ENCODE assay signal across 23 cellular contexts in genomic region chr1:39438002-39438401, GRCh38. TPM values are rescaled to one million over a fixed set of nuclear protein-coding genes. Genes with fewer than 3 reads are reported as not detected.
DNase-seq lines count a peak whose midpoint lies in the region; ATAC-seq and TF ChIP-seq lines count a peak whose summit lies in the region.
"Had no signal": no experiment of that assay in that cellular context is flagged by ENCODE, and none has a peak within 500 bp of the region (broad histone marks: within the 10 kb centered on the region; RNA-seq: fewer than 3 reads in every experiment).

No MANE protein-coding gene starts in this region.

- no peaks in the 10 kb centered on the region for H3K9me3 Mint-ChIP-seq in T-helper 1 cell treated with Interleukin-12 subunit alpha and Interleukin-12 subunit beta and Interleukin-4 antibody, amounts not matched to agents 30 μg/mL and 1 μg/mL, for 36 hours
- H3K9me3 Mint-ChIP-seq in activated naive CD8-positive, alpha-beta T cell treated with anti-CD3 and anti-CD28 coated beads, Interleukin-2, amount 50 U/mL, for 24 hours = no peaks in the 10 kb centered on the region
- no peaks in the 10 kb centered on the region for H3K9me3 Mint-ChIP-seq in endodermal cell
- H3K9me3 Mint-ChIP-seq: H9 had no signal

- DNase-seq in T-helper 1 cell (no peak), endodermal cell (no peak), substantia nigra (lab: John Stamatoyannopoulos, UW) (no peak), PC-9 (no peak), NCI-H2107 treated with DMSO at 0.1 percent for 48 hours (lab: John Stamatoyannopoulos, UW; ENCODE audit: unreplicated experiment) (no peak)
- no peak for DNase-seq in activated naive CD8-positive, alpha-beta T cell treated with anti-CD3 and anti-CD28 coated beads, Interleukin-2, amount 50 U/mL, for 24 hours
- no peak for DNase-seq in activated effector memory CD4-positive, alpha-beta T cell treated with anti-CD3 and anti-CD28 coated beads, Interleukin-2, amount 50 U/mL, for 16 hours
- DNase-seq: Caco-2, GF-D8, H9, KG1, NCI-H1417, NCI-H187, NCI-H2107, NCI-H2227 treated with DMSO at 0.1 percent for 48 hours, NCI-H510A treated with DMSO at 0.1 percent for 48 hours, NCI-H774, RPMI8226, SIG-M5 had no signal

- no peak overlapping the region for H3K4me2 ChIP-seq in PC-9

- ATAC-seq in activated naive CD8-positive, alpha-beta T cell treated with anti-CD3 and anti-CD28 coated beads, Interleukin-2, amount 50 U/mL, for 24 hours = no peak
- ATAC-seq: GM12878 had no signal

- H3K9me2 ChIP-seq in PC-9 (ENCODE audit: insufficient read depth) = no peaks in the 10 kb centered on the region

- no peaks in the 10 kb centered on the region for H3K27me3 Mint-ChIP-seq in T-helper 1 cell treated with Interleukin-12 subunit alpha and Interleukin-12 subunit beta and Interleukin-4 antibody, amounts not matched to agents 30 μg/mL and 1 μg/mL, for 36 hours (ENCODE audit: low read depth)
- H3K27me3 Mint-ChIP-seq in activated naive CD8-positive, alpha-beta T cell treated with anti-CD3 and anti-CD28 coated beads, Interleukin-2, amount 50 U/mL, for 24 hours = no peaks in the 10 kb centered on the region
- H3K27me3 Mint-ChIP-seq in endodermal cell (ENCODE audit: insufficient read depth) = no peaks in the 10 kb centered on the region

- H4K20me1 ChIP-seq in PC-9 (ENCODE audit: insufficient read depth) = no peaks in the 10 kb centered on the region

- POLR2A ChIA-PET in PC-9 (lab: Charles Lee; ENCODE audit: unreplicated experiment) = no interaction called here

- H3K9me3 ChIP-seq in endodermal cell (ENCODE audit: control insufficient read depth, low read length) (no peaks in the 10 kb centered on the region), PC-9 (ENCODE audit: insufficient read depth, low read depth) (no peaks in the 10 kb centered on the region)
- H3K9me3 ChIP-seq: Caco-2 had no signal

- no peaks in the 10 kb centered on the region for H3K79me2 ChIP-seq in PC-9 (ENCODE audit: low read depth)

- H3K4me1 ChIP-seq in endodermal cell (ENCODE audit: control insufficient read depth, insufficient read depth, low read length) (peaks cover 6% of the 10 kb centered on the region), PC-9 (replicated peaks; ENCODE audit: insufficient read depth) (no peaks in the 10 kb centered on the region)

- BruUV-seq in PC-9 (replicated peaks; lab: Mats Ljungman, UMichigan) = no TSS peak

- H3K27ac Mint-ChIP-seq in T-helper 1 cell treated with Interleukin-12 subunit alpha and Interleukin-12 subunit beta and Interleukin-4 antibody, amounts not matched to agents 30 μg/mL and 1 μg/mL, for 36 hours = peak overlapping the region; percentile 37
- H3K27ac Mint-ChIP-seq in activated naive CD8-positive, alpha-beta T cell treated with anti-CD3 and anti-CD28 coated beads, Interleukin-2, amount 50 U/mL, for 24 hours = peak overlapping the region; percentile 51
- no peak overlapping the region for H3K27ac Mint-ChIP-seq in endodermal cell
- H3K27ac Mint-ChIP-seq: H9 had no signal

- H3K27me3 ChIP-seq in endodermal cell (ENCODE audit: control insufficient read depth, insufficient read depth, low read length, poor library complexity, severe bottlenecking) = no peaks in the 10 kb centered on the region
- H3K27me3 ChIP-seq in PC-9 (ENCODE audit: insufficient read depth, low read depth) = no peaks in the 10 kb centered on the region

- H3K36me3 Mint-ChIP-seq in T-helper 1 cell treated with Interleukin-12 subunit alpha and Interleukin-12 subunit beta and Interleukin-4 antibody, amounts not matched to agents 30 μg/mL and 1 μg/mL, for 36 hours (ENCODE audit: low read depth) = peaks cover 46% of the 10 kb centered on the region
- H3K36me3 Mint-ChIP-seq in activated naive CD8-positive, alpha-beta T cell treated with anti-CD3 and anti-CD28 coated beads, Interleukin-2, amount 50 U/mL, for 24 hours (ENCODE audit: low read depth) = peaks cover 51% of the 10 kb centered on the region
- H3K36me3 Mint-ChIP-seq in endodermal cell (ENCODE audit: low read depth) = peaks cover 78% of the 10 kb centered on the region

- CTCF ChIA-PET in PC-9 (lab: Charles Lee) = no interaction called here

- H3K36me3 ChIP-seq in endodermal cell (ENCODE audit: control insufficient read depth, insufficient read depth, low read length) (peaks cover 93% of the 10 kb centered on the region), PC-9 (ENCODE audit: low read depth) (peaks cover 49% of the 10 kb centered on the region)

- 97 to 100% methylated on average over 1 to 2 of the region's 2 CpGs for WGBS in endodermal cell (ENCODE audit: insufficient coverage in 1 of 2, insufficient read length in 1 of 2), 2 experiments

- H3F3A ChIP-seq in PC-9 (ENCODE audit: insufficient read depth, low read depth) = no peaks in the 10 kb centered on the region

- H3K4me3 Mint-ChIP-seq in T-helper 1 cell treated with Interleukin-12 subunit alpha and Interleukin-12 subunit beta and Interleukin-4 antibody, amounts not matched to agents 30 μg/mL and 1 μg/mL, for 36 hours = no peak overlapping the region
- no peak overlapping the region for H3K4me3 Mint-ChIP-seq in activated naive CD8-positive, alpha-beta T cell treated with anti-CD3 and anti-CD28 coated beads, Interleukin-2, amount 50 U/mL, for 24 hours
- no peak overlapping the region for H3K4me3 Mint-ChIP-seq in endodermal cell
- H3K4me3 Mint-ChIP-seq: H9 had no signal

- no peak overlapping the region for H3K4me3 ChIP-seq in endodermal cell (ENCODE audit: low read length)
- H3K4me3 ChIP-seq in PC-9 = no peak overlapping the region
- H3K4me3 ChIP-seq: GM12878 had no signal

- peaks cover 1% of the 10 kb centered on the region for H3K4me1 Mint-ChIP-seq in T-helper 1 cell treated with Interleukin-12 subunit alpha and Interleukin-12 subunit beta and Interleukin-4 antibody, amounts not matched to agents 30 μg/mL and 1 μg/mL, for 36 hours (ENCODE audit: low read depth)
- H3K4me1 Mint-ChIP-seq in activated naive CD8-positive, alpha-beta T cell treated with anti-CD3 and anti-CD28 coated beads, Interleukin-2, amount 50 U/mL, for 24 hours = no peaks in the 10 kb centered on the region
- peaks cover 18% of the 10 kb centered on the region for H3K4me1 Mint-ChIP-seq in endodermal cell
- H3K4me1 Mint-ChIP-seq: H9 had no signal

- intact Hi-C loops in PC-9 (cut with micrococcal nuclease; ENCODE audit: unreplicated experiment) = no loop called here

- H3K27ac ChIP-seq in endodermal cell (ENCODE audit: low read depth, low read length) (peak overlapping the region; percentile 47), substantia nigra (ENCODE audit: low read depth, low read length, poor library complexity, severe bottlenecking) (peak overlapping the region; percentile 33), PC-9 (no peak overlapping the region)
- H3K27ac ChIP-seq: 22Rv1 had no signal

- no peak overlapping the region for H2AFZ ChIP-seq in PC-9

- H3K9ac ChIP-seq in endodermal cell (ENCODE audit: extremely low read depth, low read length, poor library complexity, severe bottlenecking) = no peak overlapping the region

- TF ChIP-seq CTCF in endodermal cell (conservative IDR thresholded peaks at IDR 0.05) (no peak), PC-9 (conservative IDR thresholded peaks at IDR 0.05) (no peak)

RNA-seq across cellular contexts. Expression of gene BMP8A, which starts 53.4 kb away (rescaled TPM):
- total RNA-seq in endodermal cell (under 1 TPM; 0.66 to 0.75 TPM), PC-9 (2021) (0.31 TPM in 1 of 2 replicates, not detected in the other)
- 0.18 TPM for polyA plus RNA-seq in endodermal cell (2013, experiment 1 of 2)
- polyA plus RNA-seq in endodermal cell (2013, experiment 2 of 2) = not detected
- total RNA-seq: GM12878 had no signal
- polyA plus RNA-seq: AG04450, GM12878 had no signal
